In the genomic region with DNA sequence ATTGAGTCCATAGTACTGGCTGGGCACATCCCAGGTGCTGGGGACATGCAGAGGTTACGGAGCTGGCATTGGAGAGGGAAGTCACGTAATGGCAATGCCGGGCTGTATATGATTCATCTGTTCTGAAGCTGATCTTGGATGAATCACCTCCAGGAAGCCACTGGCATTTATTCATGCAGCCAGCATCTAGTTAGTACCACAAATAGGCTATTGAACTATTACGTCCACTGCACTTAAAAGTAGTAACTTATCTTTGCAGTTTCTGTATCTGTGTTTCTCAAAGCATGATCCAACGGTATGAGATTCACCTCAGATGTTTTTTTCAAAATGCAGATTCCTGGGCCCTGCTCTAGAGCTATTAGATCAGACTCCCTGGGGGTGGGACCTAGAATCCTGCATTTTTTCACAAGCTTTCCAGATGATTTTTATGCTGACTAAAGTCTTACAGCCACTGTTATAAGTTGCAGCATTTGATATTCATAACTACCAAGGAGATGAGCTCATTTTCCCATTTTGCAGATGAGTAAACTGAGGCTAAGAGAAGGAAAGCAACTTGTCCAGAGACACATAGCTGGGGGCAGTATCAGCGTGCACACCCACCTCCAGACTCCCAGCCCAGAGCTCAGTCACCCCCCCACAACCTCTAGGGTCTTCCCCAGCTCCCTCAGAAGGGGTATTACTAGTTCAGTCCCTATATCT, we compare ENCODE assay signal across 8 cellular contexts. TPM values are rescaled to one million over a fixed set of nuclear protein-coding genes. Genes with fewer than 3 reads are reported as not detected.
DNase-seq lines count a peak whose midpoint lies in the region; ATAC-seq and TF ChIP-seq lines count a peak whose summit lies in the region.

No MANE protein-coding gene starts in this region.

- H3K27me3 ChIP-seq in neutrophil = no peaks in the 10 kb centered on the region

- H3K4me1 Mint-ChIP-seq in chondrocyte (ENCODE audit: low read depth) = peaks cover 41% of the 10 kb centered on the region

- TF ChIP-seq CTCF in C4-2B (conservative IDR thresholded peaks at IDR 0.05) (no peak), chondrocyte (IDR thresholded peaks at IDR 0.05) (no peak), neutrophil (IDR thresholded peaks at IDR 0.05) (no peak)

- peaks cover 19 to 23% of the 10 kb centered on the region in 2 experiments for H3K4me1 ChIP-seq in neutrophil (ENCODE audit: control insufficient read depth in 1 of 2, insufficient read depth in 1 of 2, low read depth in 1 of 2, low read length in 1 of 2)

- peak overlapping the region in 1 of 2 experiments; percentile 15 for H3K4me3 ChIP-seq in neutrophil (ENCODE audit: low read depth in 1 of 2, low read length in 1 of 2)

- H3K36me3 Mint-ChIP-seq in chondrocyte (ENCODE audit: low read depth) = peaks cover 32% of the 10 kb centered on the region

- H3K9me3 ChIP-seq in neutrophil = no peaks in the 10 kb centered on the region

- peak; percentile 66 for DNase-seq in LoVo (ENCODE audit: low spot score)
- no peak for DNase-seq in chondrocyte (ENCODE audit: low spot score)
- DNase-seq in stimulated activated CD4-positive, alpha-beta T cell treated with anti-CD3 and anti-CD28 coated beads, Interleukin-2, amount 100 ng/mL, for 48 hours = no peak
- DNase-seq in NCI-H187 treated with DMSO at 0.1 percent for 48 hours (lab: John Stamatoyannopoulos, UW) = no peak
- no peak for DNase-seq in stimulated activated naive CD4-positive, alpha-beta T cell (lab: John Stamatoyannopoulos, UW)

- H3K36me3 ChIP-seq in neutrophil = peaks cover 63% of the 10 kb centered on the region

- ATAC-seq in GM19023 (IDR thresholded peaks at IDR 0.05; ENCODE audit: unreplicated experiment) = no peak

- peak overlapping the region; percentile 25 for H3K27ac ChIP-seq in C4-2B
- peak overlapping the region; percentile 89 for H3K27ac ChIP-seq in neutrophil

- H3K4me3 Mint-ChIP-seq in chondrocyte (ENCODE audit: unreplicated experiment) = no peak overlapping the region

- H3K9me3 Mint-ChIP-seq in chondrocyte (ENCODE audit: low read depth) = no peaks in the 10 kb centered on the region

- no peaks in the 10 kb centered on the region for H3K27me3 Mint-ChIP-seq in chondrocyte (ENCODE audit: low read depth)

- peak overlapping the region; percentile 99 for H3K27ac Mint-ChIP-seq in chondrocyte (ENCODE audit: unreplicated experiment)

RNA-seq across cellular contexts. Expression of a gene that starts 44.0 kb away (rescaled TPM):
- total RNA-seq in chondrocyte = 7.7 to 73.7 TPM (median 9.0 TPM) in 3 replicates

RNA-seq across cellular contexts. Expression of a gene that starts 46.8 kb away (rescaled TPM):
- 228 to 277 TPM (median 269 TPM) in 3 replicates for total RNA-seq in chondrocyte
